Comparison of ENCODE assay signal across 13 cellular contexts in the genomic region with DNA sequence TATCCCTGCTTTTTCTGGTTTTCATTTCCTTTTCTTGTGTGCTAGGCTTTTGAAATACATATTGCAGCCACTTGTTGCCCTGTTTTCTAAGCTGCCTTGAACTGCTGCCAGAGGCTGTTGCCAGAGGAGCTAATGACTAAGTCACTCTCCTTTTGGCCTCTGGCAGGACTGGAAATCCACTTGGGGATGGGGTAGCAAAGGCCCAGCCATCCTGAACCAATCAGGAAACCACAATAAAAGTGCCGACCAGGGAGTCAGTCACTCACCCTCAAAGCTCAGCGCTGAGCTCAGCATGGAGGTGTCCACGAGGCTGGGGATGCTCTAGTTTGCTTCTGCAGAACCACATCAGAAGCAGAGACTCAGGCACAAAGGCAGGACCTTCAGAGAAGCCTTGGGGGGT.
A peak's percentile ranks its signal among the peaks of the same experiment; 100 is the strongest.
DNase-seq lines count a peak whose midpoint lies in the region; ATAC-seq and TF ChIP-seq lines count a peak whose summit lies in the region.
"Had no signal": no experiment of that assay in that cellular context is flagged by ENCODE, and none has a peak within 500 bp of the region (broad histone marks: within the 10 kb centered on the region; RNA-seq: fewer than 3 reads in every experiment).

No MANE protein-coding gene starts in this region.

- H3K27me3 ChIP-seq in uterus, result no peaks in the 10 kb centered on the region

- H3K4me3 ChIP-seq in cardiac fibroblast (replicated peaks in 1 of 2; ENCODE audit: low read depth in 2 of 2, low read length in 2 of 2) (no peak overlapping the region), uterus (no peak overlapping the region)
- H3K4me3 ChIP-seq: dorsolateral prefrontal cortex had no signal

- H3K36me3 ChIP-seq in uterus, result no peaks in the 10 kb centered on the region

- no peak for ATAC-seq in GM21723 (IDR thresholded peaks at IDR 0.05; ENCODE audit: unreplicated experiment)

- no peaks in the 10 kb centered on the region for H3K9me3 ChIP-seq in uterus

- peaks cover 0 to 4% of the 10 kb centered on the region in 2 donors for H3K4me1 ChIP-seq in uterus

- intact Hi-C loops in uterus (cut with DNase I; ENCODE audit: low total_unique reads), result no loop called here

- H3K27ac ChIP-seq in uterus, result no peak overlapping the region
- H3K27ac ChIP-seq: dorsolateral prefrontal cortex had no signal

- DNase-seq in NCI-H510A treated with DMSO at 0.1 percent for 48 hours (lab: John Stamatoyannopoulos, UW) (peak; percentile 31), NCI-H510A (lab: John Stamatoyannopoulos, UW) (no peak), cardiac fibroblast (ENCODE audit: low read depth in 2 of 2) (peak; percentile 65 to 79), kidney glomerular epithelial cell (lab: John Stamatoyannopoulos, UW) (peak; percentile 13), uterus (peak; percentile 41 to 43), cerebellum (ENCODE audit: low spot score) (no peak), RPMI8226 (no peak)
- DNase-seq: activated T-cell treated with anti-CD3 and anti-CD28 coated beads, Interleukin-2, amount 50 U/mL, for 24 hours; dorsolateral prefrontal cortex; NCI-H1417 treated with DMSO at 0.1 percent for 48 hours; OCI-M1; stimulated activated CD4-positive, alpha-beta T cell treated with anti-CD3 and anti-CD28 coated beads, Interleukin-2, amount 100 ng/mL, for 48 hours had no signal

- TF ChIP-seq POLR2A in uterus (IDR thresholded peaks at IDR 0.05), result no peak

- TF ChIP-seq CTCF in cardiac fibroblast (IDR thresholded peaks at IDR 0.05; ENCODE audit: low read depth, low read length) (no peak), uterus (IDR thresholded peaks at IDR 0.05) (no peak)

Comparison
In these comparisons a context has a peak if more than half of its experiments do, and no peak if none do; other contexts are left out.
1. DNase-seq: peak in NCI-H510A treated with DMSO at 0.1 percent for 48 hours (single experiment), cardiac fibroblast (2 of 2), kidney glomerular epithelial cell (single experiment) and uterus (2 of 2); none in NCI-H510A (single experiment), cerebellum (single experiment) and RPMI8226 (single experiment).